1 cellular context compared by ENCODE assay signal in genomic region chr5:346229-346935, GRCh38.
TF ChIP-seq lines count a peak whose summit lies in the region.

No MANE protein-coding gene starts in this region.

TF ChIP-seq in GM23338, 12 proteins besides CTCF, POLR2A, EP300 and RAD21 (continued from another document):
- TF ChIP-seq ZNF462 (CRISPR knock-in tag; IDR thresholded peaks at IDR 0.05) = no peak
- no peak for TF ChIP-seq NANOG (IDR thresholded peaks at IDR 0.05; ENCODE audit: borderline replicate concordance)
- TF ChIP-seq EZH2phosphoT487 (IDR thresholded peaks at IDR 0.05; ENCODE audit: unreplicated experiment) = no peak
- TF ChIP-seq ZNF331 (CRISPR knock-in tag; IDR thresholded peaks at IDR 0.05; ENCODE audit: low read depth) = no peak
- no peak for TF ChIP-seq REST (IDR thresholded peaks at IDR 0.05; ENCODE audit: unreplicated experiment)
- no peak for TF ChIP-seq JUNB (IDR thresholded peaks at IDR 0.05; ENCODE audit: unreplicated experiment)
- no peak for TF ChIP-seq ZNF114 (CRISPR knock-in tag; IDR thresholded peaks at IDR 0.05)
- TF ChIP-seq ETS1 (IDR thresholded peaks at IDR 0.05) = no peak
- no peak for TF ChIP-seq CREB1 (CRISPR knock-in tag; IDR thresholded peaks at IDR 0.05; ENCODE audit: low read depth)
- TF ChIP-seq POLR2AphosphoS5 (IDR thresholded peaks at IDR 0.05; ENCODE audit: low read depth) = no peak
- no peak for TF ChIP-seq EZH2 (IDR thresholded peaks at IDR 0.05; ENCODE audit: low read depth, unreplicated experiment)
